ENCODE assay signal across 8 cellular contexts in genomic region chr3:52456800-52457183, GRCh38. TPM values are rescaled to one million over a fixed set of nuclear protein-coding genes. Genes with fewer than 3 reads are reported as not detected.
DNase-seq lines count a peak whose midpoint lies in the region; ATAC-seq and TF ChIP-seq lines count a peak whose summit lies in the region.

No MANE protein-coding gene starts in this region.

- H3K36me3 ChIP-seq in GM23248 (ENCODE audit: low read depth), result peaks cover 33% of the 10 kb centered on the region
- H3K36me3 ChIP-seq in WERI-Rb-1, result peaks cover 55% of the 10 kb centered on the region
- peaks cover 27 to 43% (median 28%) of the 10 kb centered on the region in 3 donors for H3K36me3 ChIP-seq in skeletal muscle tissue (ENCODE audit: control insufficient read depth in 3 of 3, insufficient read depth in 3 of 3, low read length in 3 of 3)

- H3K4me2 ChIP-seq in GM23248 (ENCODE audit: unreplicated experiment), result peak overlapping the region; percentile 95

- H3K9ac ChIP-seq in GM23248, result peak overlapping the region; percentile 94
- peak overlapping the region in 2 of 3 donors; percentile 55 to 95 for H3K9ac ChIP-seq in skeletal muscle tissue (ENCODE audit: low read depth in 1 of 3, low read length in 3 of 3)

- in situ Hi-C loops in GM23248 (cut with MboI), result no loop called here

- H3K4me3 ChIP-seq in GM23248 (peak overlapping the region; percentile 96), WERI-Rb-1 (ENCODE audit: low read depth, low read length) (peak overlapping the region; percentile 93), foreskin fibroblast (ENCODE audit: low read depth in 1 of 2, low read length in 2 of 2) (peak overlapping the region; percentile 90 to 97), skeletal muscle tissue (ENCODE audit: low read length in 3 of 3) (peak overlapping the region; percentile 73 to 81 (median 75))

- H3F3A ChIP-seq in GM23248 (ENCODE audit: insufficient read depth), result 0 out of 2 replicates have a peak, but pooled peaks cover 5% of the 10 kb centered on the region

- TF ChIP-seq CTCF in WERI-Rb-1 (IDR thresholded peaks at IDR 0.05; ENCODE audit: low read depth, low read length), result no peak
- no peak for TF ChIP-seq CTCF in foreskin fibroblast (IDR thresholded peaks at IDR 0.05; ENCODE audit: low read depth, low read length)

- H3K27ac ChIP-seq in GM23248 (peak overlapping the region; percentile 53), WERI-Rb-1 (peak overlapping the region; percentile 94), skeletal muscle tissue (ENCODE audit: low read depth, low read length) (peak overlapping the region; percentile 94)

- ATAC-seq in GM18517 (IDR thresholded peaks at IDR 0.05; ENCODE audit: unreplicated experiment), result no peak

- H3K27me3 ChIP-seq in GM23248 (replicated peaks; ENCODE audit: insufficient read depth) (no peaks in the 10 kb centered on the region), WERI-Rb-1 (ENCODE audit: insufficient read depth, low read depth, severe bottlenecking) (no peaks in the 10 kb centered on the region), skeletal muscle tissue (ENCODE audit: control insufficient read depth in 3 of 3, insufficient read depth in 3 of 3, low read length in 3 of 3) (no peaks in the 10 kb centered on the region)

- H3K9me3 ChIP-seq in GM23248 (ENCODE audit: low read depth) (no peaks in the 10 kb centered on the region), WERI-Rb-1 (ENCODE audit: severe bottlenecking) (no peaks in the 10 kb centered on the region), skeletal muscle tissue (ENCODE audit: control insufficient read depth in 3 of 3, low read length in 3 of 3) (no peaks in the 10 kb centered on the region)

- WGBS in GM23248 (ENCODE audit: low coverage in 1 of 2, low lambda C conversion rate in 2 of 2, missing lambda C conversion rate in 2 of 2), 2 experiments, result 56 to 58% methylated on average over 5 of the region's 5 CpGs

- H3K9me2 ChIP-seq in GM23248 (ENCODE audit: insufficient read depth), result no peaks in the 10 kb centered on the region

- no peaks in the 10 kb centered on the region for H3K4me1 ChIP-seq in GM23248 (ENCODE audit: insufficient read depth)
- peaks cover 29 to 55% (median 41%) of the 10 kb centered on the region in 3 donors for H3K4me1 ChIP-seq in skeletal muscle tissue (ENCODE audit: control insufficient read depth in 3 of 3, insufficient read depth in 3 of 3, low read length in 3 of 3)

- H4K20me1 ChIP-seq in GM23248 (ENCODE audit: insufficient read depth), result no peaks in the 10 kb centered on the region

- DNase-seq in GM23248 (no peak), WERI-Rb-1 (no peak), foreskin fibroblast (no peak), GM19240 (ENCODE audit: insufficient read length, low spot score) (no peak), NCI-H774 (lab: John Stamatoyannopoulos, UW) (no peak), HCEC 1CT (no peak)

- peak overlapping the region; percentile 94 for H2AFZ ChIP-seq in GM23248

- peaks cover 67% of the 10 kb centered on the region for H3K79me2 ChIP-seq in GM23248 (ENCODE audit: insufficient read depth)

RNA-seq across cellular contexts. Expression of gene NISCH, which starts 1.4 kb away (rescaled TPM):
- total RNA-seq in GM23248 (2014; rRNA removed; shearing (Covaris generic)), result 53.7 and 70.4 TPM in 2 replicates
- 31.8 and 32.8 TPM in 2 replicates for polyA plus RNA-seq in GM23248 (2016; fragmentation: Nextera tagmentation; extraction: Ambion mirVana)
- total RNA-seq in skeletal muscle tissue, result 43.3 TPM

RNA-seq across cellular contexts. Expression of gene TNNC1, which starts 3.0 kb away (rescaled TPM):
- not detected in 2 replicates for total RNA-seq in GM23248 (2014; rRNA removed; shearing (Covaris generic))
- polyA plus RNA-seq in GM23248 (2016; fragmentation: Nextera tagmentation; extraction: Ambion mirVana), result 0.38 TPM in 1 of 2 replicates, not detected in the other
- total RNA-seq in skeletal muscle tissue, result 461 TPM

RNA-seq across cellular contexts. Expression of gene SEMA3G, which starts 11.9 kb away (rescaled TPM):
- not detected in 2 replicates for total RNA-seq in GM23248 (2014; rRNA removed; shearing (Covaris generic))
- polyA plus RNA-seq in GM23248 (2016; fragmentation: Nextera tagmentation; extraction: Ambion mirVana), result 0.06 and 0.21 TPM in 2 replicates
- 4.7 TPM for total RNA-seq in skeletal muscle tissue

RNA-seq across cellular contexts. Expression of gene STAB1, which starts 38.3 kb away (rescaled TPM):
- under 0.01 TPM in 1 of 2 replicates, not detected in the other for total RNA-seq in GM23248 (2014; rRNA removed; shearing (Covaris generic))
- polyA plus RNA-seq in GM23248 (2016; fragmentation: Nextera tagmentation; extraction: Ambion mirVana), result not detected in 2 replicates
- total RNA-seq in skeletal muscle tissue, result 67.3 TPM

RNA-seq across cellular contexts. Expression of gene PHF7, which starts 46.3 kb away (rescaled TPM):
- total RNA-seq in GM23248 (2014; rRNA removed; shearing (Covaris generic)), result 5.3 and 5.4 TPM in 2 replicates
- 4.7 and 5.6 TPM in 2 replicates for polyA plus RNA-seq in GM23248 (2016; fragmentation: Nextera tagmentation; extraction: Ambion mirVana)
- 5.2 TPM for total RNA-seq in skeletal muscle tissue

Comparison
In these comparisons a context has a peak if more than half of its experiments do, and no peak if none do; other contexts are left out.
1. RNA of gene TNNC1, which starts 3.0 kb away (total RNA-seq): 461 TPM in skeletal muscle tissue (single experiment); not detected in GM23248; every median in the first group is over 100 times any median in the second.
2. Peak in every context shown above with its lines, with median percentiles within 50 percentile points of each other: H3K27ac ChIP-seq and H3K4me3 ChIP-seq.